Comparison of ENCODE assay signal across 21 cellular contexts in genomic region chr9:68950188-68950587, GRCh38.
DNase-seq lines count a peak whose midpoint lies in the region; ATAC-seq and TF ChIP-seq lines count a peak whose summit lies in the region.
"Had no signal": no experiment of that assay in that cellular context is flagged by ENCODE, and none has a peak within 500 bp of the region (broad histone marks: within the 10 kb centered on the region; RNA-seq: fewer than 3 reads in every experiment).

No MANE protein-coding gene starts in this region.

- peak overlapping the region; percentile 65 for H2AFZ ChIP-seq in KMS-11 (ENCODE audit: low read depth)

- H3K4me3 ChIP-seq in KMS-11 (IDR thresholded peaks at IDR 0.05; ENCODE audit: insufficient read depth, low read depth, low read length) (no peak overlapping the region), endodermal cell (ENCODE audit: low read length) (no peak overlapping the region), sigmoid colon (no peak overlapping the region), psoas muscle (no peak overlapping the region)
- H3K4me3 ChIP-seq: dorsolateral prefrontal cortex, right lobe of liver, SK-N-MC, transverse colon had no signal

- DNase-seq in activated naive CD8-positive, alpha-beta T cell treated with anti-CD3 and anti-CD28 coated beads, Interleukin-2, amount 50 U/mL, for 24 hours = no peak
- DNase-seq in activated naive CD8-positive, alpha-beta T cell treated with anti-CD3 and anti-CD28 coated beads for 36 hours = no peak
- peak; percentile 62 for DNase-seq in endodermal cell
- DNase-seq in sigmoid colon = no peak
- DNase-seq in NOMO-1 treated with DMSO at 0.1 percent for 48 hours (lab: John Stamatoyannopoulos, UW; ENCODE audit: unreplicated experiment) = no peak
- no peak for DNase-seq in UCSD-AML1 (lab: John Stamatoyannopoulos, UW; ENCODE audit: unreplicated experiment)
- DNase-seq in psoas muscle = no peak
- DNase-seq: 8988T; CD4-positive, alpha-beta memory T cell; dorsolateral prefrontal cortex; NCI-H1694; NCI-H524 treated with DMSO at 0.1 percent for 48 hours; right lobe of liver had no signal

- H3K36me3 ChIP-seq in KMS-11 (ENCODE audit: insufficient read depth) (no peaks in the 10 kb centered on the region), endodermal cell (ENCODE audit: control insufficient read depth, insufficient read depth, low read length) (no peaks in the 10 kb centered on the region), sigmoid colon (no peaks in the 10 kb centered on the region), psoas muscle (ENCODE audit: insufficient read depth in 1 of 2, low read depth in 1 of 2) (no peaks in the 10 kb centered on the region)
- H3K36me3 ChIP-seq: ascending aorta, right lobe of liver, transverse colon had no signal

- H3K9me3 Mint-ChIP-seq in activated naive CD8-positive, alpha-beta T cell treated with anti-CD3 and anti-CD28 coated beads, Interleukin-2, amount 50 U/mL, for 24 hours = no peaks in the 10 kb centered on the region
- H3K9me3 Mint-ChIP-seq in activated naive CD8-positive, alpha-beta T cell treated with anti-CD3 and anti-CD28 coated beads for 36 hours = no peaks in the 10 kb centered on the region
- no peaks in the 10 kb centered on the region for H3K9me3 Mint-ChIP-seq in endodermal cell
- H3K9me3 Mint-ChIP-seq: activated naive CD4-positive, alpha-beta T cell treated with anti-CD3 and anti-CD28 coated beads, Interleukin-2, amount 50 U/mL, for 24 hours; T-helper 1 cell treated with Interleukin-12 subunit alpha and Interleukin-12 subunit beta and Interleukin-4 antibody, amounts not matched to agents 30 μg/mL and 1 μg/mL, for 36 hours had no signal

- H3K27ac ChIP-seq in KMS-11 = peak overlapping the region; percentile 54
- no peak overlapping the region for H3K27ac ChIP-seq in endodermal cell (ENCODE audit: low read depth, low read length)
- H3K27ac ChIP-seq in sigmoid colon = peak overlapping the region in 3 of 4 donors; percentile 29 to 37 (median 29)
- no peak overlapping the region for H3K27ac ChIP-seq in psoas muscle
- H3K27ac ChIP-seq: ascending aorta, right lobe of liver, SK-N-MC had no signal

- H3K9me3 ChIP-seq in endodermal cell (ENCODE audit: control insufficient read depth, low read length) (no peaks in the 10 kb centered on the region), sigmoid colon (no peaks in the 10 kb centered on the region), psoas muscle (no peaks in the 10 kb centered on the region)
- H3K9me3 ChIP-seq: ascending aorta, right lobe of liver, transverse colon had no signal

- TF ChIP-seq EP300 in sigmoid colon (IDR thresholded peaks at IDR 0.05) = no peak

- H4K20me1 ChIP-seq in KMS-11 (ENCODE audit: insufficient read depth) = no peaks in the 10 kb centered on the region

- WGBS in endodermal cell (ENCODE audit: insufficient coverage in 1 of 2, insufficient read length in 1 of 2), 2 experiments = 78 to 86% methylated on average over 2 to 4 of the region's 4 CpGs
- WGBS in sigmoid colon, 2 donors = 89 to 92% methylated on average over 4 of the region's 4 CpGs
- WGBS in psoas muscle, 3 donors = 68 to 80% (median 78%) methylated on average over 4 of the region's 4 CpGs

- peaks cover 4% of the 10 kb centered on the region for H3K27me3 Mint-ChIP-seq in activated naive CD8-positive, alpha-beta T cell treated with anti-CD3 and anti-CD28 coated beads, Interleukin-2, amount 50 U/mL, for 24 hours
- peaks cover 60% of the 10 kb centered on the region for H3K27me3 Mint-ChIP-seq in activated naive CD8-positive, alpha-beta T cell treated with anti-CD3 and anti-CD28 coated beads for 36 hours
- H3K27me3 Mint-ChIP-seq in endodermal cell (ENCODE audit: insufficient read depth) = peaks cover 2% of the 10 kb centered on the region
- H3K27me3 Mint-ChIP-seq: activated naive CD4-positive, alpha-beta T cell treated with anti-CD3 and anti-CD28 coated beads, Interleukin-2, amount 50 U/mL, for 24 hours had no signal

- peak overlapping the region; percentile 59 for H3K4me2 ChIP-seq in KMS-11

- no peaks in the 10 kb centered on the region for H3K36me3 Mint-ChIP-seq in activated naive CD8-positive, alpha-beta T cell treated with anti-CD3 and anti-CD28 coated beads, Interleukin-2, amount 50 U/mL, for 24 hours (ENCODE audit: low read depth)
- H3K36me3 Mint-ChIP-seq in activated naive CD8-positive, alpha-beta T cell treated with anti-CD3 and anti-CD28 coated beads for 36 hours = peaks cover 2% of the 10 kb centered on the region
- no peaks in the 10 kb centered on the region for H3K36me3 Mint-ChIP-seq in endodermal cell (ENCODE audit: low read depth)
- H3K36me3 Mint-ChIP-seq: activated naive CD4-positive, alpha-beta T cell treated with anti-CD3 and anti-CD28 coated beads, Interleukin-2, amount 50 U/mL, for 24 hours; CD4-positive, alpha-beta memory T cell; naive thymus-derived CD4-positive, alpha-beta T cell had no signal

- TF ChIP-seq CTCF in KMS-11 (conservative IDR thresholded peaks at IDR 0.05; ENCODE audit: low read depth, low read length) (no peak), endodermal cell (conservative IDR thresholded peaks at IDR 0.05) (no peak), sigmoid colon (IDR thresholded peaks at IDR 0.05) (no peak), psoas muscle (IDR thresholded peaks at IDR 0.05) (no peak)

- H3K27me3 ChIP-seq in KMS-11 (ENCODE audit: insufficient read depth, low read depth) (no peaks in the 10 kb centered on the region), endodermal cell (ENCODE audit: control insufficient read depth, insufficient read depth, low read length, poor library complexity, severe bottlenecking) (no peaks in the 10 kb centered on the region), sigmoid colon (no peaks in the 10 kb centered on the region), psoas muscle (ENCODE audit: insufficient read depth in 3 of 3, low read length in 2 of 3) (no peaks in the 10 kb centered on the region)
- H3K27me3 ChIP-seq: ascending aorta, dorsolateral prefrontal cortex, right lobe of liver, transverse colon had no signal

- no peaks in the 10 kb centered on the region for H3K79me2 ChIP-seq in KMS-11 (ENCODE audit: insufficient read depth, low read depth)

- intact Hi-C loops in sigmoid colon (cut with DNase I) = loop anchor here (5.0 kb wide), 1 partner anchor 243 kb away; the partner anchor contains the start of gene PIP5K1B
- intact Hi-C loops in psoas muscle (cut with DNase I) = loop anchor here (5.0 to 10.0 kb wide), 2 partner anchors 55 to 363 kb away; no protein-coding TSS in a partner anchor

- ATAC-seq in activated naive CD8-positive, alpha-beta T cell treated with anti-CD3 and anti-CD28 coated beads, Interleukin-2, amount 50 U/mL, for 24 hours = no peak
- no peak for ATAC-seq in psoas muscle
- ATAC-seq: activated CD4-positive, alpha-beta T cell treated with anti-CD3 and anti-CD28 coated beads for 36 hours; naive thymus-derived CD4-positive, alpha-beta T cell; right lobe of liver had no signal

- peaks cover 61% of the 10 kb centered on the region for H3K4me1 Mint-ChIP-seq in activated naive CD8-positive, alpha-beta T cell treated with anti-CD3 and anti-CD28 coated beads, Interleukin-2, amount 50 U/mL, for 24 hours
- H3K4me1 Mint-ChIP-seq in activated naive CD8-positive, alpha-beta T cell treated with anti-CD3 and anti-CD28 coated beads for 36 hours = peaks cover 36% of the 10 kb centered on the region
- peaks cover 48% of the 10 kb centered on the region for H3K4me1 Mint-ChIP-seq in endodermal cell

- peak overlapping the region; percentile 47; the same call in 1 of the 2 replicates for H3K9ac ChIP-seq in KMS-11
- no peak overlapping the region for H3K9ac ChIP-seq in endodermal cell (ENCODE audit: extremely low read depth, low read length, poor library complexity, severe bottlenecking)

- H3K4me3 Mint-ChIP-seq in activated naive CD8-positive, alpha-beta T cell treated with anti-CD3 and anti-CD28 coated beads, Interleukin-2, amount 50 U/mL, for 24 hours = no peak overlapping the region
- H3K4me3 Mint-ChIP-seq in activated naive CD8-positive, alpha-beta T cell treated with anti-CD3 and anti-CD28 coated beads for 36 hours = no peak overlapping the region
- no peak overlapping the region for H3K4me3 Mint-ChIP-seq in endodermal cell
- H3K4me3 Mint-ChIP-seq: activated CD4-positive, alpha-beta T cell treated with anti-CD3 and anti-CD28 coated beads for 36 hours; activated naive CD4-positive, alpha-beta T cell treated with anti-CD3 and anti-CD28 coated beads, Interleukin-2, amount 50 U/mL, for 24 hours; CD4-positive, alpha-beta memory T cell; T-helper 1 cell treated with Interleukin-12 subunit alpha and Interleukin-12 subunit beta and Interleukin-4 antibody, amounts not matched to agents 30 μg/mL and 1 μg/mL, for 36 hours had no signal

- H3K27ac Mint-ChIP-seq in activated naive CD8-positive, alpha-beta T cell treated with anti-CD3 and anti-CD28 coated beads, Interleukin-2, amount 50 U/mL, for 24 hours = peak overlapping the region; percentile 88
- no peak overlapping the region for H3K27ac Mint-ChIP-seq in activated naive CD8-positive, alpha-beta T cell treated with anti-CD3 and anti-CD28 coated beads for 36 hours
- peak overlapping the region; percentile 36 for H3K27ac Mint-ChIP-seq in endodermal cell
- H3K27ac Mint-ChIP-seq: activated CD4-positive, alpha-beta T cell treated with anti-CD3 and anti-CD28 coated beads for 36 hours; activated naive CD4-positive, alpha-beta T cell treated with anti-CD3 and anti-CD28 coated beads, Interleukin-2, amount 50 U/mL, for 24 hours; CD4-positive, alpha-beta memory T cell had no signal

- TF ChIP-seq POLR2A in sigmoid colon (IDR thresholded peaks at IDR 0.05) = no peak

- H3K4me1 ChIP-seq in KMS-11 (ENCODE audit: low read depth, poor library complexity, severe bottlenecking) = peaks cover 40% of the 10 kb centered on the region
- H3K4me1 ChIP-seq in endodermal cell (ENCODE audit: control insufficient read depth, insufficient read depth, low read length) = peaks cover 15% of the 10 kb centered on the region
- H3K4me1 ChIP-seq in sigmoid colon = peaks cover 0 to 9% (median 7%) of the 10 kb centered on the region in 4 donors
- no peaks in the 10 kb centered on the region for H3K4me1 ChIP-seq in psoas muscle
- H3K4me1 ChIP-seq: ascending aorta, right lobe of liver had no signal

Comparison
In these comparisons a context has a peak if more than half of its experiments do, and no peak if none do; other contexts are left out.
1. H3K27ac ChIP-seq: peak in KMS-11 (single experiment) and sigmoid colon (3 of 4); none in endodermal cell (single experiment) and psoas muscle (single experiment).